In genomic region chrX:124216396-124217124, GRCh38 we compare ENCODE assay signal across 10 cellular contexts.
DNase-seq lines count a peak whose midpoint lies in the region; ATAC-seq and FAIRE-seq lines count a peak whose summit lies in the region.
"Had no signal": no experiment of that assay in that cellular context is flagged by ENCODE, and none has a peak within 500 bp of the region (broad histone marks: within the 10 kb centered on the region; RNA-seq: fewer than 3 reads in every experiment).

No MANE protein-coding gene starts in this region.

- peaks cover 30% of the 10 kb centered on the region for H3K4me1 ChIP-seq in HUES48 (ENCODE audit: control insufficient read depth, insufficient read depth, low read length)
- peaks cover 53 to 67% of the 10 kb centered on the region in 2 donors for H3K4me1 ChIP-seq in naive thymus-derived CD4-positive, alpha-beta T cell (ENCODE audit: control insufficient read depth in 2 of 2, insufficient read depth in 2 of 2, low read length in 2 of 2)

- no peaks in the 10 kb centered on the region for H3K36me3 ChIP-seq in HUES48 (ENCODE audit: control insufficient read depth, insufficient read depth, low read length)
- H3K36me3 ChIP-seq in naive thymus-derived CD4-positive, alpha-beta T cell (ENCODE audit: control insufficient read depth in 2 of 3, insufficient read depth in 3 of 3, low read length in 3 of 3) = no peaks in the 10 kb centered on the region

- CTCF ChIA-PET in naive thymus-derived CD4-positive, alpha-beta T cell (lab: Charles Lee) = interaction anchor here (0.8 to 1.1 kb wide), 2 partner anchors 137 to 170 kb away, joined by 3 to 4 read pairs; no protein-coding TSS in a partner anchor

- peak overlapping the region; percentile 91 for H3K27ac Mint-ChIP-seq in activated T-helper 17 cell treated with anti-CD3 and anti-CD28 coated beads, Interleukin-2, amount 50 U/mL, for 72 hours
- H3K27ac Mint-ChIP-seq in naive thymus-derived CD4-positive, alpha-beta T cell = peak overlapping the region; percentile 76 to 98 (median 93)

- ATAC-seq in activated T-helper 17 cell treated with anti-CD3 and anti-CD28 coated beads, Interleukin-2, amount 50 U/mL, for 72 hours (replicated peaks) = no peak
- ATAC-seq in naive thymus-derived CD4-positive, alpha-beta T cell = no peak
- ATAC-seq in HG03135 (IDR thresholded peaks at IDR 0.05; ENCODE audit: unreplicated experiment) (no peak), HG03196 (IDR thresholded peaks at IDR 0.05; ENCODE audit: unreplicated experiment) (no peak)
- ATAC-seq: left lobe of liver had no signal

- intact Hi-C loops in naive thymus-derived CD4-positive, alpha-beta T cell (cut with micrococcal nuclease) = loop anchor here (1.0 to 10.0 kb wide), 6 partner anchors 56 to 521 kb away; partner anchors contain the start of gene THOC2 (in 1 of the 2)

- DNase-seq in NCI-H345 (lab: John Stamatoyannopoulos, UW) (peak; percentile 12), NCI-H345 treated with DMSO at 0.1 percent for 48 hours (lab: John Stamatoyannopoulos, UW; ENCODE audit: unreplicated experiment) (no peak), HTR-8/SVneo (ENCODE audit: insufficient read length, low spot score) (no peak)
- DNase-seq in naive thymus-derived CD4-positive, alpha-beta T cell = no peak

- H3K4me3 ChIP-seq in HUES48 (ENCODE audit: low read depth, low read length) = peak overlapping the region; percentile 29; the same call in 1 of the 2 replicates
- H3K4me3 ChIP-seq in naive thymus-derived CD4-positive, alpha-beta T cell (ENCODE audit: low read length) = peak overlapping the region; percentile 36

- H3K4me1 Mint-ChIP-seq in activated T-helper 17 cell treated with anti-CD3 and anti-CD28 coated beads, Interleukin-2, amount 50 U/mL, for 72 hours = peaks cover 56% of the 10 kb centered on the region
- peaks cover 43 to 90% (median 81%) of the 10 kb centered on the region in 7 donors for H3K4me1 Mint-ChIP-seq in naive thymus-derived CD4-positive, alpha-beta T cell

- H3K27ac ChIP-seq in HUES48 (ENCODE audit: low read depth, low read length) = peak overlapping the region; percentile 82
- peak overlapping the region; percentile 72 for H3K27ac ChIP-seq in naive thymus-derived CD4-positive, alpha-beta T cell (ENCODE audit: low read depth, low read length)

- no peaks in the 10 kb centered on the region for H3K27me3 Mint-ChIP-seq in activated T-helper 17 cell treated with anti-CD3 and anti-CD28 coated beads, Interleukin-2, amount 50 U/mL, for 72 hours
- no peaks in the 10 kb centered on the region for H3K27me3 Mint-ChIP-seq in naive thymus-derived CD4-positive, alpha-beta T cell

- peak overlapping the region; percentile 78 for H3K4me3 Mint-ChIP-seq in activated T-helper 17 cell treated with anti-CD3 and anti-CD28 coated beads, Interleukin-2, amount 50 U/mL, for 72 hours
- H3K4me3 Mint-ChIP-seq in naive thymus-derived CD4-positive, alpha-beta T cell = peak overlapping the region in 9 of 10 donors; percentile 18 to 80 (median 75)

- no peaks in the 10 kb centered on the region for H3K9me3 Mint-ChIP-seq in activated T-helper 17 cell treated with anti-CD3 and anti-CD28 coated beads, Interleukin-2, amount 50 U/mL, for 72 hours
- H3K9me3 Mint-ChIP-seq in naive thymus-derived CD4-positive, alpha-beta T cell = peaks cover 0 to 3% (median 0%) of the 10 kb centered on the region in 11 donors
- H3K9me3 Mint-ChIP-seq: brain had no signal

- POLR2A ChIA-PET in naive thymus-derived CD4-positive, alpha-beta T cell (lab: Charles Lee) = interaction anchor here (1.0 to 2.9 kb wide), 4 partner anchors 127 to 142 kb away, joined by 3 to 17 read pairs (median 8); partner anchors contain the start of gene SH2D1A

- H3K9ac ChIP-seq in HUES48 (ENCODE audit: low read depth, low read length) = no peak overlapping the region

- H3K36me3 Mint-ChIP-seq in activated T-helper 17 cell treated with anti-CD3 and anti-CD28 coated beads, Interleukin-2, amount 50 U/mL, for 72 hours (ENCODE audit: low read depth) = no peaks in the 10 kb centered on the region
- peaks cover 0 to 13% (median 0%) of the 10 kb centered on the region in 5 donors for H3K36me3 Mint-ChIP-seq in naive thymus-derived CD4-positive, alpha-beta T cell
- H3K36me3 Mint-ChIP-seq: brain had no signal

- no peaks in the 10 kb centered on the region for H3K9me3 ChIP-seq in HUES48 (ENCODE audit: control insufficient read depth, insufficient read depth, low read length)
- H3K9me3 ChIP-seq in naive thymus-derived CD4-positive, alpha-beta T cell (ENCODE audit: control insufficient read depth in 2 of 3, low read length in 3 of 3) = no peaks in the 10 kb centered on the region

- peaks cover 8% of the 10 kb centered on the region; the same call in 1 of the 2 replicates for H3K27me3 ChIP-seq in HUES48 (ENCODE audit: control insufficient read depth, insufficient read depth, low read length)
- H3K27me3 ChIP-seq in naive thymus-derived CD4-positive, alpha-beta T cell (ENCODE audit: control insufficient read depth in 2 of 2, insufficient read depth in 2 of 2, low read length in 2 of 2) = no peaks in the 10 kb centered on the region

- FAIRE-seq in HTR-8/SVneo (lab: Jason Lieb, UNC) = no peak
